In the genomic region with DNA sequence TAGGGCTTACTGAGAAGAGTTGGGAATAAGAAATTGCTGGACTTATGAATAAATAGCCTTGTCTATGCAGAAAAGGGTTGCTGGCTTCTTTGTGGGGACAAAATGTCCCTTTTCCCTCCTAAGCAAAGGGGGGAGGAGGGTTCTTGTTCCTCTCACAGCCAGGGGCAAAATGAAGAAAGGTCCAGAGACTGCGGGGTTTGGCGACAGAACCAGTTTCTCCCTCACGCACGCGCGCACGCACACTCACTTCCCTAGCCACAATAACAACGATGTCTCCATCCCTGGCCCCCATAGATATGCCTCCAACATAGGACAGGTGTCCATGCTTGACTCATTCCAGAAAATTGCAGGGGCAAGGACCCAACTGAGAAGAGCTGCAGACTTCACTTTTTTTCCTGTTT, we compare ENCODE assay signal across 9 cellular contexts. TPM values are rescaled to one million over a fixed set of nuclear protein-coding genes. Genes with fewer than 3 reads are reported as not detected.
DNase-seq lines count a peak whose midpoint lies in the region; ATAC-seq and TF ChIP-seq lines count a peak whose summit lies in the region.
"Had no signal": no experiment of that assay in that cellular context is flagged by ENCODE, and none has a peak within 500 bp of the region (broad histone marks: within the 10 kb centered on the region; RNA-seq: fewer than 3 reads in every experiment).

No MANE protein-coding gene starts in this region.

- H2BK120ac ChIP-seq in neuronal stem cell (ENCODE audit: low read depth, low read length): no peak overlapping the region

- H3K9me2 ChIP-seq in PC-3 (replicated peaks; ENCODE audit: low read length): no peaks in the 10 kb centered on the region

- no peak overlapping the region for H4K8ac ChIP-seq in neuronal stem cell (ENCODE audit: low read depth, low read length)

- H3K4me1 ChIP-seq in PC-3 (ENCODE audit: insufficient read depth, low read length): peaks cover 39% of the 10 kb centered on the region
- H3K4me1 ChIP-seq in esophagus muscularis mucosa: peaks cover 63 to 77% (median 75%) of the 10 kb centered on the region in 4 donors
- H3K4me1 ChIP-seq in neuronal stem cell (ENCODE audit: control insufficient read depth in 2 of 2, insufficient read depth in 1 of 2, low read depth in 1 of 2, low read length in 2 of 2): peaks cover 35 to 50% of the 10 kb centered on the region in 2 donors

- H2BK12ac ChIP-seq in neuronal stem cell (ENCODE audit: low read length): no peak overlapping the region

- H2BK15ac ChIP-seq in neuronal stem cell (ENCODE audit: low read length): no peak overlapping the region

- peaks cover 36% of the 10 kb centered on the region for H3K79me1 ChIP-seq in neuronal stem cell (ENCODE audit: low read depth, low read length)

- 36% methylated on average over 8 of the region's 8 CpGs for WGBS in esophagus muscularis mucosa
- WGBS in neuronal stem cell (ENCODE audit: extremely low coverage in 2 of 2, insufficient read length in 2 of 2, insufficient replicate concordance in 1 of 2), 2 donors: no CpG with 5 or more reads among the region's 8 CpGs

- no peak overlapping the region for H3K27ac ChIP-seq in PC-3 (ENCODE audit: low read length)
- peak overlapping the region; percentile 97 to 100 (median 99) for H3K27ac ChIP-seq in esophagus muscularis mucosa (replicated peaks in 1 of 4)
- no peak overlapping the region for H3K27ac ChIP-seq in neuronal stem cell (replicated peaks; ENCODE audit: low read length)

- DNase-seq in Ammon's horn (ENCODE audit: low spot score) (peak; percentile 65), PC-3 (peak; percentile 68), esophagus muscularis mucosa (ENCODE audit: extremely low spot score) (no peak), neuronal stem cell (ENCODE audit: low spot score) (no peak), EL (no peak)
- DNase-seq in stimulated activated naive CD4-positive, alpha-beta T cell treated with Interleukin-2 at 50 U/mL for 16 hours (lab: John Stamatoyannopoulos, UW): no peak
- DNase-seq in activated CD4-positive, alpha-beta T cell treated with anti-CD3 and anti-CD28 coated beads for 1 hour: no peak
- DNase-seq: stimulated activated CD4-positive, alpha-beta T cell treated with anti-CD3 and anti-CD28 coated beads, Interleukin-2, amount 100 ng/mL, for 48 hours had no signal

- H3K18ac ChIP-seq in neuronal stem cell (ENCODE audit: low read length): no peak overlapping the region

- H2AFZ ChIP-seq in PC-3 (ENCODE audit: low read length) (no peak overlapping the region), neuronal stem cell (ENCODE audit: low read length) (no peak overlapping the region)

- no peaks in the 10 kb centered on the region for H3K27me3 ChIP-seq in PC-3 (ENCODE audit: low read length)
- H3K27me3 ChIP-seq in esophagus muscularis mucosa: peaks cover 0 to 4% (median 0%) of the 10 kb centered on the region in 4 donors
- no peaks in the 10 kb centered on the region for H3K27me3 ChIP-seq in neuronal stem cell (ENCODE audit: control insufficient read depth in 3 of 3, insufficient read depth in 3 of 3, low read depth in 1 of 3, low read length in 3 of 3)

- H4K91ac ChIP-seq in neuronal stem cell (ENCODE audit: low read depth, low read length, poor library complexity): no peak overlapping the region

- no peak for TF ChIP-seq CTCF in PC-3 (conservative IDR thresholded peaks at IDR 0.05; ENCODE audit: low read depth, low read length)
- TF ChIP-seq CTCF in esophagus muscularis mucosa (IDR thresholded peaks at IDR 0.05): no peak

- POLR2A ChIA-PET in PC-3 (lab: Charles Lee; ENCODE audit: unreplicated experiment): interaction anchor here (0.6 to 2.2 kb wide), 2 partner anchors 98 to 1798 kb away, joined by 6 to 9 read pairs; no protein-coding TSS in a partner anchor

- H3K36me3 ChIP-seq in PC-3 (ENCODE audit: low read depth, low read length) (no peaks in the 10 kb centered on the region), esophagus muscularis mucosa (no peaks in the 10 kb centered on the region), neuronal stem cell (replicated peaks in 1 of 2; ENCODE audit: control insufficient read depth in 2 of 2, insufficient read depth in 2 of 2, low read length in 2 of 2) (peaks cover 0 to 8% of the 10 kb centered on the region in 2 donors)

- no peak for ATAC-seq in PC-3
- ATAC-seq in HG02870 (IDR thresholded peaks at IDR 0.05; ENCODE audit: unreplicated experiment): no peak

- H3K9me3 ChIP-seq in PC-3 (ENCODE audit: low read length) (no peaks in the 10 kb centered on the region), esophagus muscularis mucosa (no peaks in the 10 kb centered on the region), neuronal stem cell (replicated peaks in 1 of 2; ENCODE audit: control insufficient read depth in 2 of 2, insufficient read depth in 1 of 2, low read depth in 1 of 2, low read length in 2 of 2) (no peaks in the 10 kb centered on the region)

- H2AK5ac ChIP-seq in neuronal stem cell (ENCODE audit: low read depth, low read length): no peak overlapping the region

- no TSS peak for BruUV-seq in PC-3 (replicated peaks; lab: Mats Ljungman, UMichigan)

- no peaks in the 10 kb centered on the region for H3F3A ChIP-seq in PC-3 (ENCODE audit: low read length, unreplicated experiment)

- CTCF ChIA-PET in PC-3 (lab: Charles Lee): interaction anchor here (1.9 kb wide), 1 partner anchor 83 kb away, joined by 6 read pairs; no protein-coding TSS in a partner anchor

- H3K4me2 ChIP-seq in PC-3 (ENCODE audit: low read length): peak overlapping the region; percentile 80
- H3K4me2 ChIP-seq in neuronal stem cell (ENCODE audit: insufficient read depth, low read length, poor library complexity, severe bottlenecking): no peak overlapping the region

- H3K4ac ChIP-seq in neuronal stem cell (ENCODE audit: low read length): no peak overlapping the region

- peak; percentile 19 for TF ChIP-seq EP300 in esophagus muscularis mucosa (IDR thresholded peaks at IDR 0.05)

- H4K20me1 ChIP-seq in PC-3 (ENCODE audit: low read length): peaks cover 54% of the 10 kb centered on the region

- peaks cover 78% of the 10 kb centered on the region for H3K79me2 ChIP-seq in PC-3 (ENCODE audit: low read length)

- H3K23ac ChIP-seq in neuronal stem cell (ENCODE audit: low read depth, low read length, poor library complexity): no peak overlapping the region

- H3K4me3 ChIP-seq in PC-3 (ENCODE audit: low read length): peak overlapping the region; percentile 66; the same call in 1 of the 2 replicates
- H3K4me3 ChIP-seq in esophagus muscularis mucosa: peak overlapping the region; percentile 88 to 99 (median 94)
- peak overlapping the region in 1 of 2 donors; percentile 76 for H3K4me3 ChIP-seq in neuronal stem cell (ENCODE audit: low read length in 2 of 2)

- peak overlapping the region; percentile 79 for H2BK5ac ChIP-seq in neuronal stem cell (ENCODE audit: low read length)

- intact Hi-C loops in PC-3 (cut with micrococcal nuclease) (no loop called here), esophagus muscularis mucosa (cut with DNase I) (loop anchor here (5.0 kb wide), 1 partner anchor 75 kb away; no protein-coding TSS in a partner anchor)

- H3K9ac ChIP-seq in PC-3 (ENCODE audit: low read length) (no peak overlapping the region), neuronal stem cell (ENCODE audit: low read depth, low read length, poor library complexity) (peak overlapping the region; percentile 10)

- H3K14ac ChIP-seq in neuronal stem cell (ENCODE audit: low read length): no peak overlapping the region

- TF ChIP-seq POLR2A in esophagus muscularis mucosa (IDR thresholded peaks at IDR 0.05; ENCODE audit: low read depth): no peak

RNA-seq across cellular contexts. Expression of gene ZMIZ1, which starts 3.3 kb away (rescaled TPM):
- total RNA-seq in PC-3 (2014; rRNA removed) (55.4 and 84.2 TPM in 2 replicates), esophagus muscularis mucosa (10 to 100 TPM; 48.7 to 87.2 (median 66.0) TPM)
- 21.6 TPM for polyA plus RNA-seq in neuronal stem cell (2013, experiment 1 of 2)
- 24.3 TPM for polyA plus RNA-seq in neuronal stem cell (2013, experiment 2 of 2)

Comparison
In these comparisons a context has a peak if more than half of its experiments do, and no peak if none do; other contexts are left out.
1. DNase-seq: peak in Ammon's horn (single experiment) and PC-3 (single experiment); none in esophagus muscularis mucosa (single experiment), neuronal stem cell (single experiment), EL (single experiment), stimulated activated naive CD4-positive, alpha-beta T cell treated with Interleukin-2 at 50 U/mL for 16 hours (single experiment) and activated CD4-positive, alpha-beta T cell treated with anti-CD3 and anti-CD28 coated beads for 1 hour (single experiment).
2. H3K27ac ChIP-seq: peak in esophagus muscularis mucosa (4 of 4); none in PC-3 (single experiment) and neuronal stem cell (single experiment).